20 cellular contexts compared by ENCODE assay signal in the genomic region with DNA sequence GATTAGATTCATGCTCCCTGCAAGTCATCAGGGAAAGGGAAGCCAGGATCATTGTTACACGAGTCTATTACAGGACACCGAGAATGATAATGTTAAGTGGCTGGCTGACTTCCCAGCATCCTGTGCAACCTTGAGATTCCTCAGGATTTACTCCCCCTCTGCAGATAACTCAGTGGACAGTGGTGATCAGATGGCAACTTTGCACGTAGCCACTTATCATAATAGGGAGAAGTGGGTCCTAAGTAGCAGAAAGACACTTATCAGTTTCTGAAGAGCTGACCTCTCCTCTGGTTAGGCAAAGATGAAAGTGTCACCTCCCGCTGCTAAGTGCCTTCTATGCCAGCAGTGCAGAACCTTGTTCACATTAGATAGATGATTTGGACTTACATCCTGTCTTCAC. TPM values are rescaled to one million over a fixed set of nuclear protein-coding genes. Genes with fewer than 3 reads are reported as not detected.
A peak's percentile ranks its signal among the peaks of the same experiment; 100 is the strongest.
DNase-seq lines count a peak whose midpoint lies in the region; ATAC-seq and TF ChIP-seq lines count a peak whose summit lies in the region.
"Had no signal": no experiment of that assay in that cellular context is flagged by ENCODE, and none has a peak within 500 bp of the region (broad histone marks: within the 10 kb centered on the region; RNA-seq: fewer than 3 reads in every experiment).

No MANE protein-coding gene starts in this region.

- no peaks in the 10 kb centered on the region for H3K9me3 ChIP-seq in heart left ventricle
- H3K9me3 ChIP-seq in upper lobe of right lung = no peaks in the 10 kb centered on the region
- H3K9me3 ChIP-seq: BLaER1, SJSA1 had no signal

- DNase-seq in DMS53 (lab: John Stamatoyannopoulos, UW) (peak; percentile 36), DMS53 treated with DMSO at 0.1 percent for 48 hours (lab: John Stamatoyannopoulos, UW; ENCODE audit: unreplicated experiment) (no peak), DMS79 (lab: John Stamatoyannopoulos, UW) (peak; percentile 74), NCI-H510A (lab: John Stamatoyannopoulos, UW) (peak; percentile 14), heart left ventricle (peak in 2 of 5 donors; percentile 25 to 34), erythroblast (lab: John Stamatoyannopoulos, UW) (no peak), upper lobe of right lung (no peak)
- DNase-seq: HFFc6, KG1, NCI-H1105 treated with DMSO at 0.1 percent for 48 hours, NCI-H2029 treated with DMSO at 0.1 percent for 48 hours, RPMI8226 had no signal

- H3K4me1 ChIP-seq in heart left ventricle (peaks cover 0 to 16% (median 0%) of the 10 kb centered on the region in 12 donors), upper lobe of right lung (no peaks in the 10 kb centered on the region)
- H3K4me1 ChIP-seq: BLaER1, SJSA1 had no signal

- ATAC-seq in heart left ventricle (peak in 3 of 4 donors; percentile 58 to 89 (median 82)), HG03565 (IDR thresholded peaks at IDR 0.05; ENCODE audit: unreplicated experiment) (no peak), upper lobe of right lung (no peak)

- no peak for TF ChIP-seq CTCF in heart left ventricle (IDR thresholded peaks at IDR 0.05)
- no peak for TF ChIP-seq CTCF in upper lobe of right lung (IDR thresholded peaks at IDR 0.05)

- no peak for TF ChIP-seq POLR2A in heart left ventricle (IDR thresholded peaks at IDR 0.05)
- TF ChIP-seq POLR2A in erythroblast (IDR thresholded peaks at IDR 0.05; ENCODE audit: low read length) = no peak

- WGBS in heart left ventricle, 4 donors = 17 to 33% (median 20%) methylated on average over 4 of the region's 4 CpGs

- intact Hi-C loops in heart left ventricle (cut with DNase I) (no loop called here), upper lobe of right lung (cut with DNase I) (no loop called here)

- H3K4me3 ChIP-seq in heart left ventricle (no peak overlapping the region), upper lobe of right lung (no peak overlapping the region)
- H3K4me3 ChIP-seq: BLaER1, SJSA1 had no signal

- H3K27me3 ChIP-seq in heart left ventricle = no peaks in the 10 kb centered on the region
- no peaks in the 10 kb centered on the region for H3K27me3 ChIP-seq in upper lobe of right lung
- H3K27me3 ChIP-seq: BLaER1, SJSA1 had no signal

- H3K36me3 ChIP-seq in heart left ventricle = no peaks in the 10 kb centered on the region
- H3K36me3 ChIP-seq in upper lobe of right lung = no peaks in the 10 kb centered on the region
- H3K36me3 ChIP-seq: BLaER1, SJSA1 had no signal

- H3K27ac ChIP-seq in heart left ventricle (no peak overlapping the region), upper lobe of right lung (no peak overlapping the region)
- H3K27ac ChIP-seq: 22Rv1, BLaER1, SJSA1 had no signal

RNA-seq across cellular contexts. Expression of a gene that starts 6.7 kb away (rescaled TPM):
- total RNA-seq in heart left ventricle (not detected), upper lobe of right lung (0.20 TPM)
- not detected for polyA plus RNA-seq in heart left ventricle
- total RNA-seq: H1, M059J, OCI-LY7, SJSA1 had no signal
- polyA plus RNA-seq: H1 had no signal

RNA-seq across cellular contexts. Expression of a gene that starts 29.1 kb away (rescaled TPM):
- total RNA-seq in heart left ventricle = 1 to 10 TPM in 1 of 9 donors, under 1 TPM in 4, not detected in 4; 0.66 to 1.7 (median 0.86) TPM
- polyA plus RNA-seq in heart left ventricle = under 1 TPM; 0.25 to 0.38 TPM
- not detected for total RNA-seq in upper lobe of right lung
- total RNA-seq: NCI-H460, OCI-LY7, SJSA1 had no signal

RNA-seq across cellular contexts. Expression of a gene that starts 49.0 kb away (rescaled TPM):
- total RNA-seq in heart left ventricle (10 to 100 TPM; 26.5 to 50.1 (median 41.8) TPM), upper lobe of right lung (27.6 TPM)
- polyA plus RNA-seq in heart left ventricle = 10 to 100 TPM; 13.5 to 40.0 TPM

RNA-seq across cellular contexts. Expression of a gene that starts 58.4 kb away (rescaled TPM):
- 1 to 10 TPM; 1.4 to 7.8 (median 4.9) TPM for total RNA-seq in heart left ventricle
- polyA plus RNA-seq in heart left ventricle = 1 to 10 TPM; 2.0 to 9.6 TPM
- 20.1 TPM for total RNA-seq in upper lobe of right lung

Comparison
In these comparisons a context has a peak if more than half of its experiments do, and no peak if none do; other contexts are left out.
1. DNase-seq: peak in DMS53 (single experiment), DMS79 (single experiment) and NCI-H510A (single experiment); none in DMS53 treated with DMSO at 0.1 percent for 48 hours (single experiment), erythroblast (0 of 2) and upper lobe of right lung (single experiment).
2. ATAC-seq: peak in heart left ventricle (3 of 4); none in HG03565 (single experiment) and upper lobe of right lung (single experiment).